8 cellular contexts compared by ENCODE assay signal in the genomic region with DNA sequence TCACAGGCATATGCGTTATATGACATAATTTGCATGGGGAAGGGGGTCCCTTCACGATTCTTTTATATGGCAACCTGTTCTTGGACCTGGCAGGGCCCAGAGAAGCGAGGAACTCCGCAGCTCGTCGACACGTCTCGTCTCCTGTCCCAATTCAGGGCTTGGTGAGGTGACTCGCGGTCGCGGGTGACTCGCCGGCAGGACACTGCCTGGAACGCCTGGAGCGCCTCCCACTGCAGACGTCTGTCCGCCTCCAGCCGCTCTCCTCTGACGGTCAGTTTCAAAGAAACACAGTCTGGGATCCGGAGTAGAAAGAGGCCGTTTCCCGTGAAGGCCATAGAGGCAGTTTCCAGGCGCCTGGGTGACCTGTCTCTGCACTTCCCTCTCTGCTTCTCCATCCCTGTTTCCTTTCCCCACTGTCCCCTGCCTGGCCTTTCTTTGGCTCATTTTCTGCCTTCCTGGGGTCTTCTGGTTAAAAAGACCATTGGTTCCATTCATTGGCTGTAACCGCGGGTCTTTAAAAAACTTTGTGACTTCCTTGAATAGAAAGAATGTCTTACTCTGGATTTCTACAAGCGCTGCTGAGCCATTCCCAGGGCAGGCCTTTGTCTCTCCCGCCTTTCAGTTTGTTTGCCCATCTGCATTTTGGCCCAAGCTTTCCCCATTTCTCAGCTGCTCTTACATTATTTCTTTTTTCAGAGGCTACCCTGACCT. TPM values are rescaled to one million over a fixed set of nuclear protein-coding genes. Genes with fewer than 3 reads are reported as not detected.
DNase-seq lines count a peak whose midpoint lies in the region; ATAC-seq and TF ChIP-seq lines count a peak whose summit lies in the region.

No MANE protein-coding gene starts in this region.

- peaks cover 12 to 23% of the 10 kb centered on the region in 2 donors for H3K36me3 Mint-ChIP-seq in activated T-cell treated with anti-CD3 and anti-CD28 coated beads, Interleukin-2, amount 50 U/mL, for 72 hours (ENCODE audit: insufficient read depth in 2 of 2)

- no peaks in the 10 kb centered on the region for H3K27me3 Mint-ChIP-seq in activated T-cell treated with anti-CD3 and anti-CD28 coated beads, Interleukin-2, amount 50 U/mL, for 72 hours (ENCODE audit: low read depth)

- H3K27me3 ChIP-seq in colonic mucosa, result no peaks in the 10 kb centered on the region

- no peaks in the 10 kb centered on the region for H3K9me3 ChIP-seq in colonic mucosa

- H3K27ac ChIP-seq in colonic mucosa (peak overlapping the region; percentile 91), urinary bladder (ENCODE audit: low read depth) (no peak overlapping the region)

- peaks cover 83% of the 10 kb centered on the region for H3K4me1 Mint-ChIP-seq in activated T-cell treated with anti-CD3 and anti-CD28 coated beads, Interleukin-2, amount 50 U/mL, for 72 hours (ENCODE audit: low read depth)

- H3K9me3 Mint-ChIP-seq in activated T-cell treated with anti-CD3 and anti-CD28 coated beads, Interleukin-2, amount 50 U/mL, for 72 hours, result no peaks in the 10 kb centered on the region

- no peak for DNase-seq in activated T-cell treated with anti-CD3 and anti-CD28 coated beads, Interleukin-2, amount 50 U/mL, for 72 hours
- DNase-seq in activated T-cell treated with anti-CD3 and anti-CD28 coated beads, Interleukin-2, amount 50 U/mL, for 48 hours, result no peak
- peak; percentile 46 for DNase-seq in colonic mucosa
- peak; percentile 14 for DNase-seq in medulla oblongata (ENCODE audit: extremely low spot score)

- H3K4me3 ChIP-seq in colonic mucosa (peak overlapping the region; percentile 78), urinary bladder (ENCODE audit: low read depth, low read length) (peak overlapping the region; percentile 63)

- 60% methylated on average over 28 of the region's 28 CpGs for WGBS in urinary bladder

- TF ChIP-seq CTCF in colonic mucosa (IDR thresholded peaks at IDR 0.05), result no peak

- no peaks in the 10 kb centered on the region for H3K36me3 ChIP-seq in colonic mucosa
- H3K36me3 ChIP-seq in urinary bladder (ENCODE audit: insufficient read depth), result no peaks in the 10 kb centered on the region

- intact Hi-C loops in colonic mucosa (cut with DNase I), result loop anchor here (5.0 kb wide), 1 partner anchor 103 kb away; no protein-coding TSS in a partner anchor

- no peak for ATAC-seq in activated T-cell treated with anti-CD3 and anti-CD28 coated beads, Interleukin-2, amount 50 U/mL, for 72 hours (replicated peaks in 1 of 2)
- ATAC-seq in GM19023 (IDR thresholded peaks at IDR 0.05; ENCODE audit: unreplicated experiment) (no peak), GM19328 (IDR thresholded peaks at IDR 0.05; ENCODE audit: unreplicated experiment) (no peak), GM21515 (IDR thresholded peaks at IDR 0.05; ENCODE audit: unreplicated experiment) (no peak)

- H3K4me3 Mint-ChIP-seq in activated T-cell treated with anti-CD3 and anti-CD28 coated beads, Interleukin-2, amount 50 U/mL, for 72 hours, result peak overlapping the region; percentile 87 to 98

- peak overlapping the region; percentile 73 to 81 for H3K9ac ChIP-seq in colonic mucosa (ENCODE audit: low read depth in 2 of 2, low read length in 2 of 2)

- H3K27ac Mint-ChIP-seq in activated T-cell treated with anti-CD3 and anti-CD28 coated beads, Interleukin-2, amount 50 U/mL, for 72 hours, result peak overlapping the region; percentile 94

- H3K4me1 ChIP-seq in colonic mucosa (peaks cover 4% of the 10 kb centered on the region), urinary bladder (ENCODE audit: insufficient read depth) (peaks cover under 1% of the 10 kb centered on the region)

RNA-seq across cellular contexts. Expression of gene UPP1, which starts 1.2 kb away (rescaled TPM):
- total RNA-seq in activated T-cell treated with anti-CD3 and anti-CD28 coated beads, Interleukin-2, amount 50 U/mL, for 72 hours, result 100 to 1,000 TPM in 1 of 2 donors, 10 to 100 TPM in 1; 92.2 to 122 TPM
- total RNA-seq in colonic mucosa, result 10 to 100 TPM; 34.0 to 41.9 TPM
- 2.4 TPM for total RNA-seq in urinary bladder
- 29.5 TPM for polyA plus RNA-seq in urinary bladder

RNA-seq across cellular contexts. Expression of gene C7orf57, which starts 54.9 kb away (rescaled TPM):
- total RNA-seq in activated T-cell treated with anti-CD3 and anti-CD28 coated beads, Interleukin-2, amount 50 U/mL, for 72 hours, result under 1 TPM; 0.12 to 0.56 TPM
- under 1 TPM in 1 of 2 donors, not detected in 1; 0.24 TPM for total RNA-seq in colonic mucosa
- 0.21 TPM for total RNA-seq in urinary bladder
- polyA plus RNA-seq in urinary bladder, result not detected

Comparison
In these comparisons a context has a peak if more than half of its experiments do, and no peak if none do; other contexts are left out.
1. DNase-seq: peak in colonic mucosa (single experiment) and medulla oblongata (single experiment); none in activated T-cell treated with anti-CD3 and anti-CD28 coated beads, Interleukin-2, amount 50 U/mL, for 72 hours (0 of 2) and activated T-cell treated with anti-CD3 and anti-CD28 coated beads, Interleukin-2, amount 50 U/mL, for 48 hours (0 of 2).
2. RNA of gene UPP1, which starts 1.2 kb away (total RNA-seq): 92.2 to 122 TPM in activated T-cell treated with anti-CD3 and anti-CD28 coated beads, Interleukin-2, amount 50 U/mL, for 72 hours and 34.0 to 41.9 TPM in colonic mucosa; 2.4 TPM in urinary bladder (single experiment); every median in the first group is over 10 times any median in the second.